ENCODE assay signal across 4 cellular contexts in genomic region chr5:61160497-61160896, GRCh38.
TF ChIP-seq lines count a peak whose summit lies in the region.

No MANE protein-coding gene starts in this region.

TF ChIP-seq in SK-N-SH, 30 proteins besides CTCF, POLR2A, EP300 and RAD21 (continued from another document):
- 0 out of 2 replicates have a peak, but pooled peaks have one; percentile 22 for TF ChIP-seq MXI1 (IDR thresholded peaks at IDR 0.05; ENCODE audit: low read depth, low read length)
TF ChIP-seq in SK-N-SH: peak in this region for 1.

TF ChIP-seq in SK-N-SH treated with all-trans-retinoic acid at 6 μM for 48 hours, 23 proteins besides CTCF, POLR2A, EP300 and RAD21 (continued from another document):
- TF ChIP-seq ZNF565 (CRISPR knock-in tag; conservative IDR thresholded peaks at IDR 0.05; ENCODE audit: low read depth) (no peak), CREB5 (CRISPR knock-in tag; IDR thresholded peaks at IDR 0.05; ENCODE audit: low read depth) (no peak), TSHZ2 (CRISPR knock-in tag; IDR thresholded peaks at IDR 0.05) (no peak), ARNTL (CRISPR knock-in tag; IDR thresholded peaks at IDR 0.05; ENCODE audit: borderline replicate concordance, low read depth) (no peak), GLIS3 (CRISPR knock-in tag; IDR thresholded peaks at IDR 0.05) (no peak), ESRRG (CRISPR knock-in tag; IDR thresholded peaks at IDR 0.05) (no peak), TCF4 (CRISPR knock-in tag; IDR thresholded peaks at IDR 0.05; ENCODE audit: borderline replicate concordance) (no peak), BACH2 (CRISPR knock-in tag; IDR thresholded peaks at IDR 0.05; ENCODE audit: borderline replicate concordance) (no peak), SNAI2 (CRISPR knock-in tag; IDR thresholded peaks at IDR 0.05) (no peak)
- TF ChIP-seq, protein P1, sequence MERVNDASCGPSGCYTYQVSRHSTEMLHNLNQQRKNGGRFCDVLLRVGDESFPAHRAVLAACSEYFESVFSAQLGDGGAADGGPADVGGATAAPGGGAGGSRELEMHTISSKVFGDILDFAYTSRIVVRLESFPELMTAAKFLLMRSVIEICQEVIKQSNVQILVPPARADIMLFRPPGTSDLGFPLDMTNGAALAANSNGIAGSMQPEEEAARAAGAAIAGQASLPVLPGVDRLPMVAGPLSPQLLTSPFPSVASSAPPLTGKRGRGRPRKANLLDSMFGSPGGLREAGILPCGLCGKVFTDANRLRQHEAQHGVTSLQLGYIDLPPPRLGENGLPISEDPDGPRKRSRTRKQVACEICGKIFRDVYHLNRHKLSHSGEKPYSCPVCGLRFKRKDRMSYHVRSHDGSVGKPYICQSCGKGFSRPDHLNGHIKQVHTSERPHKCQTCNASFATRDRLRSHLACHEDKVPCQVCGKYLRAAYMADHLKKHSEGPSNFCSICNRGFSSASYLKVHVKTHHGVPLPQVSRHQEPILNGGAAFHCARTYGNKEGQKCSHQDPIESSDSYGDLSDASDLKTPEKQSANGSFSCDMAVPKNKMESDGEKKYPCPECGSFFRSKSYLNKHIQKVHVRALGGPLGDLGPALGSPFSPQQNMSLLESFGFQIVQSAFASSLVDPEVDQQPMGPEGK (CRISPR knock-in tag; IDR thresholded peaks at IDR 0.05; ENCODE audit: borderline replicate concordance) = no peak

TF ChIP-seq in GM12878, 131 proteins besides CTCF, POLR2A, EP300 and RAD21 (continued from another document):
- peak; percentile 45; the same call in 1 of the 2 replicates for TF ChIP-seq ZBTB40 (IDR thresholded peaks at IDR 0.05; ENCODE audit: borderline replicate concordance)

TF ChIP-seq in neural cell, 6 proteins besides CTCF, POLR2A, EP300 and RAD21 (continued from another document):
- TF ChIP-seq TAF1 (IDR thresholded peaks at IDR 0.05; ENCODE audit: low read depth) = no peak
- no peak for TF ChIP-seq POLR2AphosphoS5 (IDR thresholded peaks at IDR 0.05)
- TF ChIP-seq EZH2 (IDR thresholded peaks at IDR 0.05; ENCODE audit: borderline replicate concordance, insufficient read depth, low read length, poor library complexity, severe bottlenecking) = no peak
- TF ChIP-seq MXI1 (conservative IDR thresholded peaks at IDR 0.05; ENCODE audit: poor library complexity, severe bottlenecking) = no peak
- TF ChIP-seq REST (IDR thresholded peaks at IDR 0.05; ENCODE audit: borderline replicate concordance) = no peak
